In genomic region chr9:94166237-94167054, GRCh38 we compare ENCODE assay signal across 1 cellular context.
TF ChIP-seq lines count a peak whose summit lies in the region.

No MANE protein-coding gene starts in this region.

TF ChIP-seq in K562, 482 proteins besides CTCF, POLR2A, EP300 and RAD21 (continued from another document and continues in another):
- TF ChIP-seq CHD7 (IDR thresholded peaks at IDR 0.05; ENCODE audit: low read depth, low read length) = no peak
- TF ChIP-seq NRF1 (conservative IDR thresholded peaks at IDR 0.05 in 1 of 2, IDR thresholded peaks at IDR 0.05 in 1 of 2) = peak; percentile 24 to 51; a peak in 3 of 4 replicates
- no peak for TF ChIP-seq PTTG1 (tag; IDR thresholded peaks at IDR 0.05; ENCODE audit: low read depth)
- no peak for TF ChIP-seq HOMEZ (CRISPR knock-in tag; IDR thresholded peaks at IDR 0.05)
- TF ChIP-seq SRSF9 (IDR thresholded peaks at IDR 0.05; ENCODE audit: borderline replicate concordance, low read depth, low read length) = no peak
- TF ChIP-seq ZBTB8A (IDR thresholded peaks at IDR 0.05; ENCODE audit: partially characterized antibody) = no peak
- no peak for TF ChIP-seq SREBF2 (CRISPR knock-in tag; IDR thresholded peaks at IDR 0.05)
- TF ChIP-seq SNAPC5 (CRISPR knock-in tag; IDR thresholded peaks at IDR 0.05) = no peak
- TF ChIP-seq GATAD2B (IDR thresholded peaks at IDR 0.05; ENCODE audit: borderline replicate concordance) = peak; percentile 93
- TF ChIP-seq ZNF232 (CRISPR knock-in tag; IDR thresholded peaks at IDR 0.05) = no peak
- no peak; a peak in 1 of 4 replicates for TF ChIP-seq RCOR1 (IDR thresholded peaks at IDR 0.05; ENCODE audit: borderline replicate concordance in 1 of 2, low read depth in 2 of 2, low read length in 2 of 2)
- peak; percentile 14; the same call in 1 of the 2 replicates for TF ChIP-seq SUPT5H (IDR thresholded peaks at IDR 0.05)
- TF ChIP-seq ZNF140 (CRISPR knock-in tag; IDR thresholded peaks at IDR 0.05) = no peak
- TF ChIP-seq PREB (CRISPR knock-in tag; IDR thresholded peaks at IDR 0.05) = no peak
- TF ChIP-seq ARID4B (CRISPR knock-in tag; IDR thresholded peaks at IDR 0.05) = peak; percentile 77; the same call in 1 of the 2 replicates
- TF ChIP-seq PHTF2 (CRISPR knock-in tag; IDR thresholded peaks at IDR 0.05) = no peak
- TF ChIP-seq NONO (IDR thresholded peaks at IDR 0.05; ENCODE audit: low read depth in 2 of 2, low read length in 1 of 2) = peak in 1 of 2 experiments; percentile 84; a peak in 2 of 4 replicates
- no peak for TF ChIP-seq SAFB2 (IDR thresholded peaks at IDR 0.05; ENCODE audit: borderline replicate concordance, low read depth, low read length, severe bottlenecking)
- TF ChIP-seq CREB3L1 (IDR thresholded peaks at IDR 0.05; ENCODE audit: borderline replicate concordance, low read depth) = peak; percentile 91; the same call in 1 of the 2 replicates
- TF ChIP-seq POU5F1 (IDR thresholded peaks at IDR 0.05; ENCODE audit: borderline replicate concordance, low read depth, low read length, partially characterized antibody) = no peak
- no peak for TF ChIP-seq ATF4 (CRISPR knock-in tag; IDR thresholded peaks at IDR 0.05)
- no peak for TF ChIP-seq CGGBP1 (CRISPR knock-in tag; IDR thresholded peaks at IDR 0.05)
- no peak for TF ChIP-seq ZBTB33 (CRISPR knock-in tag; IDR thresholded peaks at IDR 0.05)
- no peak for TF ChIP-seq ZNF780A (CRISPR knock-in tag; IDR thresholded peaks at IDR 0.05)
- no peak for TF ChIP-seq HBP1 (CRISPR knock-in tag; IDR thresholded peaks at IDR 0.05)
- no peak for TF ChIP-seq DDX20 (tag; IDR thresholded peaks at IDR 0.05; ENCODE audit: low read depth)
- no peak for TF ChIP-seq ZNF695 (CRISPR knock-in tag; IDR thresholded peaks at IDR 0.05)
